8 cellular contexts compared by ENCODE assay signal in genomic region chr16:85461814-85462404, GRCh38.
DNase-seq lines count a peak whose midpoint lies in the region; ATAC-seq and TF ChIP-seq lines count a peak whose summit lies in the region.

No MANE protein-coding gene starts in this region.

- H3K4me3 ChIP-seq in BE2C (ENCODE audit: low read depth, low read length) = peak overlapping the region; percentile 47
- H3K4me3 ChIP-seq in WI38 (ENCODE audit: low read depth, low read length) = 0 out of 2 replicates have a peak overlapping the region, but pooled peaks have one; percentile 17
- peak overlapping the region in 1 of 3 donors; percentile 24 for H3K4me3 ChIP-seq in thyroid gland (replicated peaks in 1 of 3)

- DNase-seq in BE2C (peak; percentile 74), HuH-7.5 (ENCODE audit: low spot score) (peak; percentile 66), iris pigment epithelial cell (ENCODE audit: low read depth) (peak; percentile 55), thyroid gland (peak; percentile 90 to 94), mucosa of gallbladder (ENCODE audit: low spot score) (no peak), HPDE6-E6E7 (ENCODE audit: extremely low spot score) (no peak)

- 0 out of 2 replicates have a peak, but pooled peaks cover 4% of the 10 kb centered on the region for H3K36me3 ChIP-seq in BE2C
- no peaks in the 10 kb centered on the region for H3K36me3 ChIP-seq in thyroid gland

- H3K9me3 ChIP-seq in BE2C = no peaks in the 10 kb centered on the region
- no peaks in the 10 kb centered on the region for H3K9me3 ChIP-seq in thyroid gland

- no peak for ATAC-seq in HG03439 (IDR thresholded peaks at IDR 0.05; ENCODE audit: unreplicated experiment)

- H3K27me3 ChIP-seq in BE2C (no peaks in the 10 kb centered on the region), thyroid gland (no peaks in the 10 kb centered on the region)

- TF ChIP-seq POLR2A in thyroid gland (IDR thresholded peaks at IDR 0.05) = peak in 1 of 2 donors; percentile 72

- 4% methylated on average over 7 to 11 of the region's 14 CpGs for WGBS in thyroid gland, 2 donors

- peaks cover 61% of the 10 kb centered on the region for H3K4me1 ChIP-seq in BE2C
- peaks cover 82 to 94% of the 10 kb centered on the region in 2 donors for H3K4me1 ChIP-seq in thyroid gland

- intact Hi-C loops in thyroid gland (cut with DNase I) = loop anchor here (5.0 kb wide), 1 partner anchor 95 kb away; no protein-coding TSS in a partner anchor

- H3K27ac ChIP-seq in thyroid gland = peak overlapping the region; percentile 89 to 95 (median 92)

- TF ChIP-seq CTCF in BE2C (IDR thresholded peaks at IDR 0.05; ENCODE audit: low read depth, low read length) = no peak
- TF ChIP-seq CTCF in WI38 (IDR thresholded peaks at IDR 0.05; ENCODE audit: low read depth, low read length) = no peak
- no peak for TF ChIP-seq CTCF in thyroid gland (IDR thresholded peaks at IDR 0.05)

Comparison
In these comparisons a context has a peak if more than half of its experiments do, and no peak if none do; other contexts are left out.
1. DNase-seq: peak in BE2C (single experiment), HuH-7.5 (single experiment), iris pigment epithelial cell (single experiment) and thyroid gland (2 of 2); none in mucosa of gallbladder (single experiment) and HPDE6-E6E7 (single experiment).